ENCODE assay signal across 1 cellular context in the genomic region with DNA sequence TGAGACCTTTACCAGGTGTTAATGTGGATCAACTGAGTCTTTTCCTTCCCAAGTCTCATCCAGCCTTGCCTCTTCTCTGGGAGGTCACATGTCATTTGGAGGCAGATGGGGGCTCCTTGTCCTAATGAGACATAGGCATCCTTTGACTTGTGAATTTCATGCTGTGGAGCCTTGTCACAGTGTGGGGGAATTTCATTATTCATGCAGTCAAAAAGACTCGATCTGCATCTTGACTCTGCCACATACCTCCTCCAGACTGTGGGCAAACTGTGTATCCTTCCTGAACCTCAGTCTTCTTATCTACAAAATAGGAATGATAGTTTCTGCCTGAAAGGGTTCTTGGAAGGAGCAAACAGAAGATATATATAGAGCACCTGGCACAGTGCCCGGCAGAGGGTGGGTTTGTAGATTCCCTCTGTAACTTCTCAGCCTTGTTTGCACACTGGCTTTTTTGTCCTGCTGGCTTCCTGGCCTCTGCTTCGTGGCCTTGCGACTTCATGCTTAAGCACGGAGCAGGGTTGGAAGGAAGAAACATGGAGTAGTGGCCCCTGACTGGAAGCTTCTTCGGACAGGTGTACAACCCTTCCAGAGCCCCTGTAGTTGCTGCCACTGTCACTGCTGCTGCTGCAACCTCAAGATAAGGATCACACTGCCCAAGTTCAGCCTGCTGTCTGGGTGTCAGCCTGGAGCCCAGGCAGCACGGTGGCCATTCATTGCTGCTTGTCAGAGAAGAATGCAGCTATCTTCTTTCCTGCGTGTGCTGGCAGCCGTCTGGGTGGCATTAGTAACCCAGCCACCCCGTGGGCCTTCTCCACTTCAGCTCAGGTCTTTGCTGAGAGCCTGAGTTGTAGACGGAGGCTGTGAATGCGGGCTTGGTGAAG.
TF ChIP-seq lines count a peak whose summit lies in the region.

No MANE protein-coding gene starts in this region.

TF ChIP-seq in SK-N-SH, 30 proteins besides CTCF, POLR2A, EP300 and RAD21:
- TF ChIP-seq RCOR1 (IDR thresholded peaks at IDR 0.05; ENCODE audit: low read length), result peak; percentile 15; the same call in 1 of the 2 replicates
- TF ChIP-seq, protein P1, sequence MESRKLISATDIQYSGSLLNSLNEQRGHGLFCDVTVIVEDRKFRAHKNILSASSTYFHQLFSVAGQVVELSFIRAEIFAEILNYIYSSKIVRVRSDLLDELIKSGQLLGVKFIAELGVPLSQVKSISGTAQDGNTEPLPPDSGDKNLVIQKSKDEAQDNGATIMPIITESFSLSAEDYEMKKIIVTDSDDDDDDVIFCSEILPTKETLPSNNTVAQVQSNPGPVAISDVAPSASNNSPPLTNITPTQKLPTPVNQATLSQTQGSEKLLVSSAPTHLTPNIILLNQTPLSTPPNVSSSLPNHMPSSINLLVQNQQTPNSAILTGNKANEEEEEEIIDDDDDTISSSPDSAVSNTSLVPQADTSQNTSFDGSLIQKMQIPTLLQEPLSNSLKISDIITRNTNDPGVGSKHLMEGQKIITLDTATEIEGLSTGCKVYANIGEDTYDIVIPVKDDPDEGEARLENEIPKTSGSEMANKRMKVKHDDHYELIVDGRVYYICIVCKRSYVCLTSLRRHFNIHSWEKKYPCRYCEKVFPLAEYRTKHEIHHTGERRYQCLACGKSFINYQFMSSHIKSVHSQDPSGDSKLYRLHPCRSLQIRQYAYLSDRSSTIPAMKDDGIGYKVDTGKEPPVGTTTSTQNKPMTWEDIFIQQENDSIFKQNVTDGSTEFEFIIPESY (IDR thresholded peaks at IDR 0.05; ENCODE audit: borderline replicate concordance, low read depth), result no peak
- TF ChIP-seq, protein P2, sequence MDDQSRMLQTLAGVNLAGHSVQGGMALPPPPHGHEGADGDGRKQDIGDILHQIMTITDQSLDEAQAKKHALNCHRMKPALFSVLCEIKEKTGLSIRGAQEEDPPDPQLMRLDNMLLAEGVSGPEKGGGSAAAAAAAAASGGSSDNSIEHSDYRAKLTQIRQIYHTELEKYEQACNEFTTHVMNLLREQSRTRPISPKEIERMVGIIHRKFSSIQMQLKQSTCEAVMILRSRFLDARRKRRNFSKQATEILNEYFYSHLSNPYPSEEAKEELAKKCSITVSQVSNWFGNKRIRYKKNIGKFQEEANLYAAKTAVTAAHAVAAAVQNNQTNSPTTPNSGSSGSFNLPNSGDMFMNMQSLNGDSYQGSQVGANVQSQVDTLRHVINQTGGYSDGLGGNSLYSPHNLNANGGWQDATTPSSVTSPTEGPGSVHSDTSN (IDR thresholded peaks at IDR 0.05), result peak; percentile 23; the same call in 1 of the 2 replicates
- no peak for TF ChIP-seq MEF2A (IDR thresholded peaks at IDR 0.05; ENCODE audit: borderline replicate concordance, low read depth)
- no peak for TF ChIP-seq RFX5 (IDR thresholded peaks at IDR 0.05; ENCODE audit: low read length)
- TF ChIP-seq, protein P3, sequence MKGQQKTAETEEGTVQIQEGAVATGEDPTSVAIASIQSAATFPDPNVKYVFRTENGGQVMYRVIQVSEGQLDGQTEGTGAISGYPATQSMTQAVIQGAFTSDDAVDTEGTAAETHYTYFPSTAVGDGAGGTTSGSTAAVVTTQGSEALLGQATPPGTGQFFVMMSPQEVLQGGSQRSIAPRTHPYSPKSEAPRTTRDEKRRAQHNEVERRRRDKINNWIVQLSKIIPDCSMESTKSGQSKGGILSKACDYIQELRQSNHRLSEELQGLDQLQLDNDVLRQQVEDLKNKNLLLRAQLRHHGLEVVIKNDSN (IDR thresholded peaks at IDR 0.05; ENCODE audit: borderline replicate concordance, low read depth), result no peak
- TF ChIP-seq, protein P4, sequence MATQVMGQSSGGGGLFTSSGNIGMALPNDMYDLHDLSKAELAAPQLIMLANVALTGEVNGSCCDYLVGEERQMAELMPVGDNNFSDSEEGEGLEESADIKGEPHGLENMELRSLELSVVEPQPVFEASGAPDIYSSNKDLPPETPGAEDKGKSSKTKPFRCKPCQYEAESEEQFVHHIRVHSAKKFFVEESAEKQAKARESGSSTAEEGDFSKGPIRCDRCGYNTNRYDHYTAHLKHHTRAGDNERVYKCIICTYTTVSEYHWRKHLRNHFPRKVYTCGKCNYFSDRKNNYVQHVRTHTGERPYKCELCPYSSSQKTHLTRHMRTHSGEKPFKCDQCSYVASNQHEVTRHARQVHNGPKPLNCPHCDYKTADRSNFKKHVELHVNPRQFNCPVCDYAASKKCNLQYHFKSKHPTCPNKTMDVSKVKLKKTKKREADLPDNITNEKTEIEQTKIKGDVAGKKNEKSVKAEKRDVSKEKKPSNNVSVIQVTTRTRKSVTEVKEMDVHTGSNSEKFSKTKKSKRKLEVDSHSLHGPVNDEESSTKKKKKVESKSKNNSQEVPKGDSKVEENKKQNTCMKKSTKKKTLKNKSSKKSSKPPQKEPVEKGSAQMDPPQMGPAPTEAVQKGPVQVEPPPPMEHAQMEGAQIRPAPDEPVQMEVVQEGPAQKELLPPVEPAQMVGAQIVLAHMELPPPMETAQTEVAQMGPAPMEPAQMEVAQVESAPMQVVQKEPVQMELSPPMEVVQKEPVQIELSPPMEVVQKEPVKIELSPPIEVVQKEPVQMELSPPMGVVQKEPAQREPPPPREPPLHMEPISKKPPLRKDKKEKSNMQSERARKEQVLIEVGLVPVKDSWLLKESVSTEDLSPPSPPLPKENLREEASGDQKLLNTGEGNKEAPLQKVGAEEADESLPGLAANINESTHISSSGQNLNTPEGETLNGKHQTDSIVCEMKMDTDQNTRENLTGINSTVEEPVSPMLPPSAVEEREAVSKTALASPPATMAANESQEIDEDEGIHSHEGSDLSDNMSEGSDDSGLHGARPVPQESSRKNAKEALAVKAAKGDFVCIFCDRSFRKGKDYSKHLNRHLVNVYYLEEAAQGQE (IDR thresholded peaks at IDR 0.05; ENCODE audit: low read depth, low read length), result no peak
- TF ChIP-seq EZH2phosphoT487 (IDR thresholded peaks at IDR 0.05; ENCODE audit: borderline replicate concordance, low read depth), result no peak
- no peak for TF ChIP-seq RXRA (IDR thresholded peaks at IDR 0.05; ENCODE audit: borderline replicate concordance, low read depth)
- TF ChIP-seq, protein P5, sequence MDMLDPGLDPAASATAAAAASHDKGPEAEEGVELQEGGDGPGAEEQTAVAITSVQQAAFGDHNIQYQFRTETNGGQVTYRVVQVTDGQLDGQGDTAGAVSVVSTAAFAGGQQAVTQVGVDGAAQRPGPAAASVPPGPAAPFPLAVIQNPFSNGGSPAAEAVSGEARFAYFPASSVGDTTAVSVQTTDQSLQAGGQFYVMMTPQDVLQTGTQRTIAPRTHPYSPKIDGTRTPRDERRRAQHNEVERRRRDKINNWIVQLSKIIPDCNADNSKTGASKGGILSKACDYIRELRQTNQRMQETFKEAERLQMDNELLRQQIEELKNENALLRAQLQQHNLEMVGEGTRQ (IDR thresholded peaks at IDR 0.05; ENCODE audit: borderline replicate concordance, low read depth, low read length), result no peak
- no peak for TF ChIP-seq POLR2AphosphoS5 (IDR thresholded peaks at IDR 0.05; ENCODE audit: low read depth, low read length)
- no peak for TF ChIP-seq CHD2 (IDR thresholded peaks at IDR 0.05; ENCODE audit: low read length, partially characterized antibody)
- no peak for TF ChIP-seq SIN3A (IDR thresholded peaks at IDR 0.05; ENCODE audit: borderline replicate concordance, low read depth, low read length)
- no peak for TF ChIP-seq NRF1 (IDR thresholded peaks at IDR 0.05; ENCODE audit: low read depth, low read length)
- TF ChIP-seq TEAD4 (IDR thresholded peaks at IDR 0.05; ENCODE audit: borderline replicate concordance, insufficient read depth), result no peak
- peak; percentile 96 for TF ChIP-seq GATA2 (CRISPR knock-in tag; IDR thresholded peaks at IDR 0.05)
- TF ChIP-seq NFIC (IDR thresholded peaks at IDR 0.05; ENCODE audit: borderline replicate concordance), result peak; percentile 66; the same call in 1 of the 2 replicates
- no peak for TF ChIP-seq FOXM1 (IDR thresholded peaks at IDR 0.05; ENCODE audit: low read depth)
- TF ChIP-seq TAF1 (IDR thresholded peaks at IDR 0.05; ENCODE audit: borderline replicate concordance, low read depth, low read length), result no peak
- TF ChIP-seq SMC3 (IDR thresholded peaks at IDR 0.05; ENCODE audit: low read depth, low read length), result no peak
- TF ChIP-seq MXI1 (IDR thresholded peaks at IDR 0.05; ENCODE audit: low read depth, low read length), result peak; percentile 75; the same call in 1 of the 2 replicates
- TF ChIP-seq TCF12 (IDR thresholded peaks at IDR 0.05), result peak; percentile 33; the same call in 1 of the 2 replicates
- TF ChIP-seq ELF1 (IDR thresholded peaks at IDR 0.05), result no peak
- TF ChIP-seq FOXJ3 (CRISPR knock-in tag; IDR thresholded peaks at IDR 0.05), result no peak
- TF ChIP-seq, protein P6, sequence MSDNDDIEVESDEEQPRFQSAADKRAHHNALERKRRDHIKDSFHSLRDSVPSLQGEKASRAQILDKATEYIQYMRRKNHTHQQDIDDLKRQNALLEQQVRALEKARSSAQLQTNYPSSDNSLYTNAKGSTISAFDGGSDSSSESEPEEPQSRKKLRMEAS (IDR thresholded peaks at IDR 0.05; ENCODE audit: low read depth), result no peak
- TF ChIP-seq, protein P7, sequence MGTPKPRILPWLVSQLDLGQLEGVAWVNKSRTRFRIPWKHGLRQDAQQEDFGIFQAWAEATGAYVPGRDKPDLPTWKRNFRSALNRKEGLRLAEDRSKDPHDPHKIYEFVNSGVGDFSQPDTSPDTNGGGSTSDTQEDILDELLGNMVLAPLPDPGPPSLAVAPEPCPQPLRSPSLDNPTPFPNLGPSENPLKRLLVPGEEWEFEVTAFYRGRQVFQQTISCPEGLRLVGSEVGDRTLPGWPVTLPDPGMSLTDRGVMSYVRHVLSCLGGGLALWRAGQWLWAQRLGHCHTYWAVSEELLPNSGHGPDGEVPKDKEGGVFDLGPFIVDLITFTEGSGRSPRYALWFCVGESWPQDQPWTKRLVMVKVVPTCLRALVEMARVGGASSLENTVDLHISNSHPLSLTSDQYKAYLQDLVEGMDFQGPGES (IDR thresholded peaks at IDR 0.05; ENCODE audit: low read depth, low read length), result no peak
- TF ChIP-seq JUND (IDR thresholded peaks at IDR 0.05), result no peak
- no peak for TF ChIP-seq GABPA (IDR thresholded peaks at IDR 0.05; ENCODE audit: low read depth)
- TF ChIP-seq FOSL2 (IDR thresholded peaks at IDR 0.05; ENCODE audit: borderline replicate concordance, low read depth), result no peak
- TF ChIP-seq YY1 (IDR thresholded peaks at IDR 0.05; ENCODE audit: low read depth), result no peak
TF ChIP-seq in SK-N-SH: peak in this region for 6.
